In the genomic region with DNA sequence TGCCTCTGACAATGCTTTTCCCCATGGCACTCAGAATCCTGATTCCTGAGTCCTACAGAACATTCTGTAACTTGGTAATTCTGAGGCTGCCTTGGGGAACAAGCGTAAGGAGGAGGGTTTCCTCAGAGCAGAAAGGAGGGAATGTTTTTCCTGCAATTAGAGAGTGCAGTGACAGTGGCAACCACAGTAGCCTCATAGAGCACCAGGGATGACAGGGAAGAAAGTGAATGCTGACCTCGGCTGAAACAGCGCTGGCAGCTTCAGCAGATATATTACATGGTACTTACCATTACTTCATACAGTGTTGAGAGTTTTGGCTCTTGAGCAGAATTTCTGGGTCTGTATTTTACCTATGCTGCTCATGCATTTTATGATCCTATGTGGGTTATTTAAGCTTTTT, we compare ENCODE assay signal across 24 cellular contexts.
"Had no signal": no experiment of that assay in that cellular context is flagged by ENCODE, and none has a peak within 500 bp of the region (broad histone marks: within the 10 kb centered on the region; RNA-seq: fewer than 3 reads in every experiment).

No MANE protein-coding gene starts in this region.

- H3K4me3 ChIP-seq: SK-N-MC had no signal

- ATAC-seq: activated T-cell treated with anti-CD3 and anti-CD28 coated beads, Interleukin-2, amount 50 U/mL, for 4 hours; PC-3; T-cell had no signal

- H3K27ac ChIP-seq: SK-N-MC had no signal

- FAIRE-seq: astrocyte had no signal

- DNase-seq: activated CD4-positive, alpha-beta memory T cell treated with anti-CD3 and anti-CD28 coated beads for 36 hours; activated CD4-positive, alpha-beta T cell treated with anti-CD3 and anti-CD28 coated beads, Interleukin-2, amount 10 ng/mL, durations not matched to agents 7 days and 5 days; activated CD4-positive, CD25-positive, alpha-beta regulatory T cell; activated CD8-positive, alpha-beta memory T cell treated with anti-CD3 and anti-CD28 coated beads for 24 hours; activated effector memory CD4-positive, alpha-beta T cell treated with anti-CD3 and anti-CD28 coated beads, Interleukin-2, amount 50 U/mL, for 16 hours; activated naive CD4-positive, alpha-beta T cell treated with Interleukin-2 at 50 U/mL for 16 hours; activated T-cell treated with anti-CD3 and anti-CD28 coated beads, Interleukin-2, amount 50 U/mL, for 4 hours; amygdala; Karpas-422; MM.1S; NCI-H1105 treated with DMSO at 0.1 percent for 48 hours; NCI-H146; NCI-H187 treated with DMSO at 0.1 percent for 48 hours; NCI-H2081 treated with DMSO at 0.1 percent for 48 hours; NCI-H2171 treated with DMSO at 0.1 percent for 48 hours; NCI-H226; NCI-H526; NCI-H82; PC-3; T-cell; T-helper 2 cell; T1000 had no signal
